8 cellular contexts compared by ENCODE assay signal in genomic region chr20:36092424-36093024, GRCh38.
DNase-seq lines count a peak whose midpoint lies in the region; ATAC-seq and TF ChIP-seq lines count a peak whose summit lies in the region.

No MANE protein-coding gene starts in this region.

- intact Hi-C loops in activated T-helper 1 cell treated with anti-CD3 and anti-CD28 coated beads, Interleukin-12 subunit alpha, Interleukin-12 subunit beta, Interleukin-2, Interleukin-4 antibody, amounts not matched to agents 30 ng/mL and 10 ng/mL and 1 ng/mL, durations not matched to agents 14 hours and 24 hours and 36 hours (cut with micrococcal nuclease): loop anchor here (2.0 kb wide), 1 partner anchor 28 kb away; no protein-coding TSS in a partner anchor
- intact Hi-C loops in head of caudate nucleus (cut with DNase I): no loop called here

- H2BK120ac ChIP-seq in trophoblast cell (ENCODE audit: insufficient read depth, low read length, poor library complexity): no peak overlapping the region

- DNase-seq in BJ (ENCODE audit: low read depth) (no peak), HL-60 (ENCODE audit: low read depth in 1 of 2, low spot score in 1 of 2) (no peak), head of caudate nucleus (peak in 27 of 42 donors; percentile 18 to 65 (median 46)), trophoblast cell (peak in 1 of 2 donors; percentile 34), DMS153 treated with DMSO at 0.1 percent for 48 hours (lab: John Stamatoyannopoulos, UW; ENCODE audit: unreplicated experiment) (no peak)
- no peak for DNase-seq in activated T-helper 1 cell treated with anti-CD3 and anti-CD28 coated beads, Interleukin-12 subunit alpha, Interleukin-12 subunit beta, Interleukin-2, Interleukin-4 antibody, amounts not matched to agents 30 ng/mL and 10 ng/mL and 1 ng/mL, durations not matched to agents 14 hours and 24 hours and 36 hours (ENCODE audit: low spot score)

- peak overlapping the region; percentile 67 for H3K18ac ChIP-seq in trophoblast cell (ENCODE audit: low read length)

- no peaks in the 10 kb centered on the region for H3K9me3 Mint-ChIP-seq in activated T-helper 1 cell treated with anti-CD3 and anti-CD28 coated beads, Interleukin-12 subunit alpha, Interleukin-12 subunit beta, Interleukin-2, Interleukin-4 antibody, amounts not matched to agents 30 ng/mL and 10 ng/mL and 1 ng/mL, durations not matched to agents 14 hours and 24 hours and 36 hours

- H3K4me1 Mint-ChIP-seq in activated T-helper 1 cell treated with anti-CD3 and anti-CD28 coated beads, Interleukin-12 subunit alpha, Interleukin-12 subunit beta, Interleukin-2, Interleukin-4 antibody, amounts not matched to agents 30 ng/mL and 10 ng/mL and 1 ng/mL, durations not matched to agents 14 hours and 24 hours and 36 hours (ENCODE audit: low read depth): peaks cover 12% of the 10 kb centered on the region

- H4K12ac ChIP-seq in trophoblast cell (ENCODE audit: low read depth, low read length): no peak overlapping the region

- ATAC-seq in HG02981 (IDR thresholded peaks at IDR 0.05; ENCODE audit: unreplicated experiment) (no peak), HG03354 (IDR thresholded peaks at IDR 0.05; ENCODE audit: poor library complexity, severe bottlenecking, unreplicated experiment) (no peak)

- H2BK5ac ChIP-seq in trophoblast cell (ENCODE audit: low read depth, low read length, poor library complexity): no peak overlapping the region

- H3K9me3 ChIP-seq in trophoblast cell (ENCODE audit: insufficient read depth, low read depth, low read length): peaks cover 2% of the 10 kb centered on the region

- H4K8ac ChIP-seq in trophoblast cell (ENCODE audit: low read depth, low read length): peak overlapping the region; percentile 22

- H3K27me3 ChIP-seq in BJ (ENCODE audit: control insufficient read depth, insufficient read depth, low read length) (peaks cover 10% of the 10 kb centered on the region), HL-60 (ENCODE audit: insufficient read depth, poor library complexity, severe bottlenecking) (peaks cover 23% of the 10 kb centered on the region), trophoblast cell (ENCODE audit: insufficient read depth, low read length) (peaks cover 8% of the 10 kb centered on the region)

- TF ChIP-seq CTCF in BJ (IDR thresholded peaks at IDR 0.05; ENCODE audit: insufficient read depth, low read depth, low read length) (no peak), HL-60 (IDR thresholded peaks at IDR 0.05; ENCODE audit: insufficient read depth, low read length) (no peak)

- peak overlapping the region; percentile 87 for H2BK12ac ChIP-seq in trophoblast cell (ENCODE audit: low read length)

- H3K27ac ChIP-seq in HL-60 (replicated peaks) (no peak overlapping the region), trophoblast cell (ENCODE audit: low read depth, low read length) (no peak overlapping the region)

- H3K4ac ChIP-seq in trophoblast cell (ENCODE audit: low read depth, low read length): no peak overlapping the region

- POLR2A ChIA-PET in BJ (lab: Charles Lee): interaction anchor here (0.6 kb wide), 1 partner anchor 25 kb away, joined by 20 read pairs; no protein-coding TSS in a partner anchor

- peak overlapping the region; percentile 11 for H4K91ac ChIP-seq in trophoblast cell (ENCODE audit: low read depth, low read length)

- peaks cover 14 to 15% of the 10 kb centered on the region in 2 experiments for H3K4me1 ChIP-seq in trophoblast cell (ENCODE audit: control insufficient read depth in 1 of 2, insufficient read depth in 2 of 2, low read length in 2 of 2)

- WGBS in trophoblast cell (ENCODE audit: extremely low coverage, insufficient coverage, insufficient read length): no CpG with 5 or more reads among the region's 85 CpGs

- CTCF ChIA-PET in BJ (lab: Yijun Ruan, JAX): no interaction called here

- H3K23ac ChIP-seq in trophoblast cell (ENCODE audit: low read length): peak overlapping the region; percentile 0

- H3K4me2 ChIP-seq in trophoblast cell (ENCODE audit: low read length): peak overlapping the region; percentile 80

- H3K79me2 ChIP-seq in trophoblast cell (ENCODE audit: control insufficient read depth, insufficient read depth, low read length, poor library complexity): peaks cover 8% of the 10 kb centered on the region

- peaks cover 55% of the 10 kb centered on the region for H3K27me3 Mint-ChIP-seq in activated T-helper 1 cell treated with anti-CD3 and anti-CD28 coated beads, Interleukin-12 subunit alpha, Interleukin-12 subunit beta, Interleukin-2, Interleukin-4 antibody, amounts not matched to agents 30 ng/mL and 10 ng/mL and 1 ng/mL, durations not matched to agents 14 hours and 24 hours and 36 hours (ENCODE audit: insufficient read depth)

- H3K27ac Mint-ChIP-seq in activated T-helper 1 cell treated with anti-CD3 and anti-CD28 coated beads, Interleukin-12 subunit alpha, Interleukin-12 subunit beta, Interleukin-2, Interleukin-4 antibody, amounts not matched to agents 30 ng/mL and 10 ng/mL and 1 ng/mL, durations not matched to agents 14 hours and 24 hours and 36 hours: no peak overlapping the region

- H3K36me3 ChIP-seq in BJ (ENCODE audit: control insufficient read depth, insufficient read depth, low read length) (no peaks in the 10 kb centered on the region), trophoblast cell (ENCODE audit: control insufficient read depth in 1 of 2, insufficient read depth in 2 of 2, low read length in 2 of 2) (no peaks in the 10 kb centered on the region)

- peak overlapping the region; percentile 54 for H3K14ac ChIP-seq in trophoblast cell (ENCODE audit: low read length)

- peaks cover 3% of the 10 kb centered on the region for H3K36me3 Mint-ChIP-seq in activated T-helper 1 cell treated with anti-CD3 and anti-CD28 coated beads, Interleukin-12 subunit alpha, Interleukin-12 subunit beta, Interleukin-2, Interleukin-4 antibody, amounts not matched to agents 30 ng/mL and 10 ng/mL and 1 ng/mL, durations not matched to agents 14 hours and 24 hours and 36 hours (ENCODE audit: low read depth)

- peak overlapping the region; percentile 85 for H3K4me3 Mint-ChIP-seq in activated T-helper 1 cell treated with anti-CD3 and anti-CD28 coated beads, Interleukin-12 subunit alpha, Interleukin-12 subunit beta, Interleukin-2, Interleukin-4 antibody, amounts not matched to agents 30 ng/mL and 10 ng/mL and 1 ng/mL, durations not matched to agents 14 hours and 24 hours and 36 hours

- peak overlapping the region; percentile 63 for H3K4me3 ChIP-seq in BJ (ENCODE audit: low read depth, low read length)
- H3K4me3 ChIP-seq in HL-60 (replicated peaks; ENCODE audit: insufficient read depth, low read length): peak overlapping the region; percentile 51
- peak overlapping the region; percentile 75 for H3K4me3 ChIP-seq in trophoblast cell (ENCODE audit: low read depth, low read length)

- H2AK5ac ChIP-seq in trophoblast cell (ENCODE audit: low read length): no peak overlapping the region

- no peak overlapping the region for H3K9ac ChIP-seq in trophoblast cell (ENCODE audit: low read length)

- peaks cover 10% of the 10 kb centered on the region for H3K79me1 ChIP-seq in trophoblast cell (ENCODE audit: low read length)

- peak overlapping the region; percentile 27 for H2AFZ ChIP-seq in trophoblast cell (ENCODE audit: insufficient read depth, low read length, poor library complexity)

Comparison
In these comparisons a context has a peak if more than half of its experiments do, and no peak if none do; other contexts are left out.
1. DNase-seq: peak in head of caudate nucleus (27 of 42); none in BJ (single experiment), HL-60 (0 of 2), activated T-helper 1 cell treated with anti-CD3 and anti-CD28 coated beads, Interleukin-12 subunit alpha, Interleukin-12 subunit beta, Interleukin-2, Interleukin-4 antibody, amounts not matched to agents 30 ng/mL and 10 ng/mL and 1 ng/mL, durations not matched to agents 14 hours and 24 hours and 36 hours (single experiment) and DMS153 treated with DMSO at 0.1 percent for 48 hours (single experiment).
2. Peak in every context shown above with its lines, with median percentiles within 50 percentile points of each other: H3K4me3 ChIP-seq.